ENCODE assay signal across 9 cellular contexts in the genomic region with DNA sequence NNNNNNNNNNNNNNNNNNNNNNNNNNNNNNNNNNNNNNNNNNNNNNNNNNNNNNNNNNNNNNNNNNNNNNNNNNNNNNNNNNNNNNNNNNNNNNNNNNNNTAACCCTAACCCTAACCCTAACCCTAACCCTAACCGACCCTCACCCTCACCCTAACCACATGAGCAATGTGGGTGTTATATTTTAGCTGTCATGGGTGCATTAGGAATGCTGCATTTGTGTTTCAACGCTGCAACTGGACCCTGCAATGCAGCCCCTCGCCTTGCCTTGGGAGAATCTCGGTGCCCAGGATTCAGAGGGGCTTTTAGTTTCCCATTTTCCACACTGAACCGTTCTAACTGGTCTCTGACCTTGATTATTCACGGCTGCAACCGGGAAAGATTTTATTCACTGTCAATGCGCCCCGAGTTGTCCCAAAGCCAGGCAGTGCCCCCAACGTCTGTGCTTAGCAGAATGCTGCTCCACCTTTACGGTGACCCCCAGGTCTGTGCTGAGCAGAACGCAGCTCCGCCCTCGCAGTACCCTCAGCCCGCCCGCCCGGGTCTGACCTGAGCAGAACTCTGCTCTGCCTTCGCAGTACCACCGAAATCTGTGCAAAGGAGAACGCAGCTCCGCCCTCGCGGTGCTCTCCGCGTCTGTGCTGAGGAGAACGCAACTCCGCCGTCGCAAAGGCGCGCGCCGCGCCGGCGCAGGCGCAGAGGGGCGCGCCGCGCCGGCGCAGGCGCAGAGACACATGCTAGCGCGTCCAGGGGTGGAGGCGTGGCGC. TPM values are rescaled to one million over a fixed set of nuclear protein-coding genes. Genes with fewer than 3 reads are reported as not detected.
DNase-seq lines count a peak whose midpoint lies in the region; ATAC-seq and TF ChIP-seq lines count a peak whose summit lies in the region.
"Had no signal": no experiment of that assay in that cellular context is flagged by ENCODE, and none has a peak within 500 bp of the region (broad histone marks: within the 10 kb centered on the region; RNA-seq: fewer than 3 reads in every experiment).

No MANE protein-coding gene starts in this region.

- TF ChIP-seq CTCF in DND-41 (IDR thresholded peaks at IDR 0.05; ENCODE audit: borderline replicate concordance, extremely low read depth, low read length, poor library complexity, severe bottlenecking), result no peak
- no peak for TF ChIP-seq CTCF in NB4 (IDR thresholded peaks at IDR 0.05; ENCODE audit: low read depth, low read length)
- TF ChIP-seq CTCF in chondrocyte (IDR thresholded peaks at IDR 0.05), result no peak
- TF ChIP-seq CTCF in osteoblast (IDR thresholded peaks at IDR 0.05; ENCODE audit: extremely low read depth, low read depth, low read length), result no peak

- H3K4me2 ChIP-seq in DND-41 (ENCODE audit: insufficient read depth, low read length) (peak overlapping the region; percentile 47), osteoblast (ENCODE audit: insufficient read depth, low read length) (no peak overlapping the region)

- H3K27ac ChIP-seq in DND-41 (ENCODE audit: low read length) (no peak overlapping the region; the same call in 1 of the 2 replicates), osteoblast (ENCODE audit: low read depth, low read length) (no peak overlapping the region)

- no peaks in the 10 kb centered on the region for H3K4me1 Mint-ChIP-seq in chondrocyte (ENCODE audit: low read depth)

- peak overlapping the region; percentile 72 for H2AFZ ChIP-seq in DND-41 (ENCODE audit: low read depth, low read length)
- H2AFZ ChIP-seq in osteoblast (ENCODE audit: low read length), result no peak overlapping the region

- no peak overlapping the region for H3K27ac Mint-ChIP-seq in chondrocyte (ENCODE audit: unreplicated experiment)

- peak overlapping the region; percentile 21 to 54; a peak in 3 of 4 replicates for H3K4me3 ChIP-seq in DND-41 (ENCODE audit: low read depth in 1 of 2, low read length in 2 of 2)
- peak overlapping the region; percentile 49 for H3K4me3 ChIP-seq in NB4 (ENCODE audit: low read depth, low read length)
- H3K4me3 ChIP-seq in osteoblast (ENCODE audit: insufficient read depth, low read length), result peak overlapping the region; percentile 39

- no peaks in the 10 kb centered on the region for H3K9me3 Mint-ChIP-seq in chondrocyte (ENCODE audit: low read depth)

- no peaks in the 10 kb centered on the region for H3K36me3 Mint-ChIP-seq in chondrocyte (ENCODE audit: low read depth)

- H3K36me3 ChIP-seq in DND-41 (ENCODE audit: insufficient read depth, low read length) (no peaks in the 10 kb centered on the region), osteoblast (ENCODE audit: insufficient read depth, low read length) (no peaks in the 10 kb centered on the region)

- peak overlapping the region; percentile 30 for H3K9ac ChIP-seq in DND-41 (ENCODE audit: low read depth, low read length)

- no peaks in the 10 kb centered on the region for H3K27me3 Mint-ChIP-seq in chondrocyte (ENCODE audit: low read depth)

- no peaks in the 10 kb centered on the region for H3K4me1 ChIP-seq in DND-41 (ENCODE audit: insufficient read depth, low read length)
- no peaks in the 10 kb centered on the region for H3K4me1 ChIP-seq in osteoblast (ENCODE audit: insufficient read depth, low read length)

- no peaks in the 10 kb centered on the region for H4K20me1 ChIP-seq in DND-41 (ENCODE audit: insufficient read depth, low read length)
- no peaks in the 10 kb centered on the region for H4K20me1 ChIP-seq in osteoblast (ENCODE audit: insufficient read depth, low read length)

- H3K4me3 Mint-ChIP-seq in chondrocyte (ENCODE audit: unreplicated experiment), result peak overlapping the region; percentile 61

- ATAC-seq in DND-41 (ENCODE audit: insufficient read depth, low read depth) (peak; percentile 98), HG02610 (IDR thresholded peaks at IDR 0.05; ENCODE audit: unreplicated experiment) (no peak), GM18519 (IDR thresholded peaks at IDR 0.05; ENCODE audit: low FRiP score, unreplicated experiment) (no peak)

- no peaks in the 10 kb centered on the region for H3K9me3 ChIP-seq in DND-41 (ENCODE audit: insufficient read depth, low read length, severe bottlenecking)
- H3K9me3 ChIP-seq in osteoblast (ENCODE audit: low read depth, low read length), result no peaks in the 10 kb centered on the region

- H3K27me3 ChIP-seq in DND-41 (ENCODE audit: insufficient read depth, low read length, poor library complexity) (no peaks in the 10 kb centered on the region), osteoblast (ENCODE audit: insufficient read depth, low read length) (no peaks in the 10 kb centered on the region)

- DNase-seq in DND-41 (peak; percentile 43), NB4 (ENCODE audit: low read depth) (peak; percentile 20), chondrocyte (ENCODE audit: low spot score) (no peak), osteoblast (ENCODE audit: insufficient read length, low spot score, missing footprints) (no peak), NOMO-1 treated with DMSO at 0.1 percent for 48 hours (lab: John Stamatoyannopoulos, UW; ENCODE audit: unreplicated experiment) (no peak), ureter (ENCODE audit: low spot score) (no peak)
- DNase-seq: small intestine had no signal

- no peak for TF ChIP-seq POLR2A in NB4 (IDR thresholded peaks at IDR 0.05; ENCODE audit: extremely low read depth, insufficient read length)

- H3K79me2 ChIP-seq in DND-41 (ENCODE audit: insufficient read depth, low read length) (no peaks in the 10 kb centered on the region), osteoblast (ENCODE audit: insufficient read depth, low read length) (no peaks in the 10 kb centered on the region)

RNA-seq across cellular contexts. Expression of gene POLR3K, which starts 43.3 kb away (rescaled TPM):
- total RNA-seq in chondrocyte (7.3 to 11.3 TPM (median 7.5 TPM) in 3 replicates), osteoblast (1.4 and 2.1 TPM in 2 replicates), ureter (14.9 TPM)

RNA-seq across cellular contexts. Expression of gene SNRNP25, which starts 43.5 kb away (rescaled TPM):
- total RNA-seq in chondrocyte, result 27.7 to 40.5 TPM (median 28.0 TPM) in 3 replicates
- total RNA-seq in osteoblast, result 9.4 and 14.5 TPM in 2 replicates
- 16.8 TPM for total RNA-seq in ureter

Comparison
In these comparisons a context has a peak if more than half of its experiments do, and no peak if none do; other contexts are left out.
1. DNase-seq: peak in DND-41 (single experiment) and NB4 (single experiment); none in chondrocyte (single experiment), osteoblast (single experiment), NOMO-1 treated with DMSO at 0.1 percent for 48 hours (single experiment) and ureter (single experiment).
2. Peak in every context shown above with its lines, with median percentiles within 50 percentile points of each other: H3K4me3 ChIP-seq.